In genomic region chr11:73184953-73185671, GRCh38 we compare ENCODE assay signal across 8 cellular contexts. TPM values are rescaled to one million over a fixed set of nuclear protein-coding genes. Genes with fewer than 3 reads are reported as not detected.
DNase-seq lines count a peak whose midpoint lies in the region; ATAC-seq and TF ChIP-seq lines count a peak whose summit lies in the region.

No MANE protein-coding gene starts in this region.

- ATAC-seq in gastroesophageal sphincter (peak; percentile 63), HG03432 (IDR thresholded peaks at IDR 0.05; ENCODE audit: unreplicated experiment) (no peak)

- no peak for TF ChIP-seq EP300 in gastroesophageal sphincter (IDR thresholded peaks at IDR 0.05)
- TF ChIP-seq EP300 in ovary (IDR thresholded peaks at IDR 0.05), result no peak

- H3K4me1 ChIP-seq in gastroesophageal sphincter (peaks cover 0 to 15% (median 7%) of the 10 kb centered on the region in 3 donors), ovary (ENCODE audit: insufficient read depth) (peaks cover 14% of the 10 kb centered on the region)

- in situ Hi-C loops in KBM-7 (cut with MboI; ENCODE audit: low pct_unique_long_range_greater_than_20kb, low sequenced_read_pairs), result no loop called here

- H3K9me3 ChIP-seq in gastroesophageal sphincter, result no peaks in the 10 kb centered on the region
- no peaks in the 10 kb centered on the region for H3K9me3 ChIP-seq in ovary

- TF ChIP-seq CTCF in gastroesophageal sphincter (IDR thresholded peaks at IDR 0.05) (peak in 3 of 4 experiments; percentile 75 to 87 (median 75)), ovary (IDR thresholded peaks at IDR 0.05) (peak; percentile 17 to 42 (median 24))

- H3K27me3 ChIP-seq in gastroesophageal sphincter (peaks cover 4% of the 10 kb centered on the region), ovary (no peaks in the 10 kb centered on the region)

- H3K4me3 ChIP-seq in gastroesophageal sphincter (no peak overlapping the region), ovary (no peak overlapping the region)

- WGBS in gastroesophageal sphincter (ENCODE audit: low coverage in 1 of 2), 2 donors, result 63 to 64% methylated on average over 5 of the region's 18 CpGs
- 41 to 52% (median 43%) methylated on average over 16 to 18 of the region's 18 CpGs for WGBS in ovary, 3 donors

- H3K27ac ChIP-seq in gastroesophageal sphincter (no peak overlapping the region), ovary (no peak overlapping the region)

- DNase-seq in DMS79 treated with DMSO at 0.1 percent for 48 hours (lab: John Stamatoyannopoulos, UW) (peak; percentile 18), KBM-7 (peak; percentile 90), SIG-M5 (lab: John Stamatoyannopoulos, UW) (peak; percentile 14), ovary (peak in 1 of 5 donors; percentile 69), ureter (ENCODE audit: low spot score) (peak; percentile 76)
- peak in 3 of 4 experiments; percentile 15 to 27 (median 18) for DNase-seq in activated naive CD4-positive, alpha-beta T cell (lab: John Stamatoyannopoulos, UW)

- intact Hi-C loops in ovary (cut with DNase I), result loop anchor here in 3 of 4 donors (5.0 to 10.0 kb wide), 3 partner anchors 52 to 100 kb away; no protein-coding TSS in a partner anchor

- H3K36me3 ChIP-seq in gastroesophageal sphincter, result no peaks in the 10 kb centered on the region
- no peaks in the 10 kb centered on the region for H3K36me3 ChIP-seq in ovary

- TF ChIP-seq POLR2A in gastroesophageal sphincter (IDR thresholded peaks at IDR 0.05), result no peak
- no peak for TF ChIP-seq POLR2A in ovary (IDR thresholded peaks at IDR 0.05)

RNA-seq across cellular contexts. Expression of gene P2RY2, which starts 33.0 kb away (rescaled TPM):
- total RNA-seq in gastroesophageal sphincter (1 to 10 TPM in 2 of 4 donors, under 1 TPM in 2; 0.35 to 2.5 (median 0.89) TPM), ovary (1 to 10 TPM in 4 of 7 donors, under 1 TPM in 3; 0.48 to 1.6 (median 1.3) TPM), ureter (20.2 TPM)
- 1 to 10 TPM in 1 of 2 donors, under 1 TPM in 1; 0.44 to 1.0 TPM for polyA plus RNA-seq in ovary

RNA-seq across cellular contexts. Expression of gene FCHSD2, which starts 43.0 kb away (rescaled TPM):
- total RNA-seq in gastroesophageal sphincter, result 10 to 100 TPM; 17.0 to 40.0 (median 27.0) TPM
- 10 to 100 TPM; 18.6 to 68.5 (median 53.8) TPM for total RNA-seq in ovary
- 10 to 100 TPM; 28.8 to 67.3 TPM for polyA plus RNA-seq in ovary
- 42.5 TPM for total RNA-seq in ureter
